ENCODE assay signal across 14 cellular contexts in the genomic region with DNA sequence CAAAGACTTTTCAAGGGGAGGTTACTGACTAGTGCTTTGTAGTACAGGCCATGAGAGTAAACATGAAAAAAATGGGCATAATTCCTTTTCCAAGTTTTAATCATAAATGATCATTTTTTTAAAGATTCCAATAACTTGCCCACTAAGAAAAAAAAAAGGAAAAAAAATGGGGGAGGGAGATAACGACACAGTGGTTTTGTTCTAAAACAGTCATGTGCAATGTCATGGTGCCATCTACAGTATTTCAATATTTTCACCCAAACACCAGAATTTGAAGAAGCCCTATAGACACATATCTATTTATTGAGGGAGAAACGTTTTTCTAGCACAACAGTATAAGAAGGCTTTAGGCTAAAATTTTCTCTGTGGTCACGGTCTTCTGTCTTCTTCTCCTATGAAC.
DNase-seq lines count a peak whose midpoint lies in the region; ATAC-seq and TF ChIP-seq lines count a peak whose summit lies in the region.
"Had no signal": no experiment of that assay in that cellular context is flagged by ENCODE, and none has a peak within 500 bp of the region (broad histone marks: within the 10 kb centered on the region; RNA-seq: fewer than 3 reads in every experiment).

No MANE protein-coding gene starts in this region.

- no peak overlapping the region for H3K4me3 ChIP-seq in AG04449 (ENCODE audit: low read depth, low read length)
- no peak overlapping the region for H3K4me3 ChIP-seq in gastroesophageal sphincter
- H3K4me3 ChIP-seq in sigmoid colon, result no peak overlapping the region
- H3K4me3 ChIP-seq: esophagus squamous epithelium, suprapubic skin had no signal

- DNase-seq in AG04449 (ENCODE audit: low read depth, low spot score) (no peak), HS-27A (ENCODE audit: low read depth) (peak; percentile 46), amniotic epithelial cell (ENCODE audit: low read depth) (peak; percentile 45), hypothalamus (lab: John Stamatoyannopoulos, UW) (no peak), HPDE6-E6E7 (ENCODE audit: extremely low spot score) (no peak), sigmoid colon (no peak), ecto neural progenitor cell (ENCODE audit: low spot score) (no peak)
- DNase-seq: activated CD4-positive, alpha-beta T cell treated with anti-CD3 and anti-CD28 coated beads, Interleukin-2, amount 10 ng/mL, durations not matched to agents 7 days and 5 days; activated naive CD8-positive, alpha-beta T cell treated with anti-CD3 and anti-CD28 coated beads for 36 hours; Caco-2; esophagus squamous epithelium; NCI-H1436 treated with DMSO at 0.1 percent for 48 hours had no signal

- TF ChIP-seq EP300 in gastroesophageal sphincter (IDR thresholded peaks at IDR 0.05) (no peak), sigmoid colon (IDR thresholded peaks at IDR 0.05) (no peak)

- intact Hi-C loops in sigmoid colon (cut with DNase I), result no loop called here

- peak; percentile 20 for TF ChIP-seq CTCF in AG04449 (IDR thresholded peaks at IDR 0.05; ENCODE audit: insufficient read depth, low read length, missing control alignments)
- TF ChIP-seq CTCF in gastroesophageal sphincter (IDR thresholded peaks at IDR 0.05), result peak in 3 of 4 experiments; percentile 18 to 36 (median 23)
- TF ChIP-seq CTCF in sigmoid colon (IDR thresholded peaks at IDR 0.05), result no peak

- no peak for ATAC-seq in gastroesophageal sphincter

- H3K36me3 ChIP-seq in gastroesophageal sphincter (no peaks in the 10 kb centered on the region), sigmoid colon (no peaks in the 10 kb centered on the region)
- H3K36me3 ChIP-seq: esophagus squamous epithelium, suprapubic skin had no signal

- peak overlapping the region in 2 of 4 donors; percentile 32 to 34 for H3K27ac ChIP-seq in gastroesophageal sphincter
- H3K27ac ChIP-seq in sigmoid colon, result peak overlapping the region in 1 of 4 donors; percentile 17
- H3K27ac ChIP-seq: esophagus squamous epithelium, suprapubic skin had no signal

- no peaks in the 10 kb centered on the region for H3K9me3 ChIP-seq in gastroesophageal sphincter
- H3K9me3 ChIP-seq in sigmoid colon, result no peaks in the 10 kb centered on the region
- H3K9me3 ChIP-seq: Caco-2, esophagus squamous epithelium, suprapubic skin had no signal

- H3K4me1 ChIP-seq in gastroesophageal sphincter (peaks cover 11 to 77% (median 22%) of the 10 kb centered on the region in 3 donors), sigmoid colon (peaks cover 0 to 32% (median 21%) of the 10 kb centered on the region in 4 donors)
- H3K4me1 ChIP-seq: Caco-2 had no signal

- CTCF ChIA-PET in AG04449 (lab: Yijun Ruan, JAX), result interaction anchor here (0.7 to 8.1 kb wide), 12 partner anchors 7 to 1896 kb away, joined by 3 to 106 read pairs (median 4); a partner anchor contains a TSS

- H3K27me3 ChIP-seq in gastroesophageal sphincter, result no peaks in the 10 kb centered on the region
- no peaks in the 10 kb centered on the region for H3K27me3 ChIP-seq in sigmoid colon
- H3K27me3 ChIP-seq: esophagus squamous epithelium, suprapubic skin had no signal

- TF ChIP-seq POLR2A in gastroesophageal sphincter (IDR thresholded peaks at IDR 0.05), result no peak
- no peak for TF ChIP-seq POLR2A in sigmoid colon (IDR thresholded peaks at IDR 0.05)

- WGBS in gastroesophageal sphincter (ENCODE audit: low coverage in 1 of 2), 2 donors, result 44 to 51% methylated on average over 3 of the region's 3 CpGs
- WGBS in sigmoid colon, 2 donors, result 48 to 69% methylated on average over 3 of the region's 3 CpGs

- POLR2A ChIA-PET in AG04449 (lab: Yijun Ruan, JAX), result no interaction called here

Comparison
In these comparisons a context has a peak if more than half of its experiments do, and no peak if none do; other contexts are left out.
1. DNase-seq: peak in HS-27A (single experiment) and amniotic epithelial cell (single experiment); none in AG04449 (single experiment), hypothalamus (0 of 51), HPDE6-E6E7 (single experiment), sigmoid colon (single experiment) and ecto neural progenitor cell (single experiment).
2. CTCF ChIP-seq: peak in AG04449 (single experiment) and gastroesophageal sphincter (3 of 4); none in sigmoid colon (0 of 4).